ENCODE assay signal across 8 cellular contexts in genomic region chr22:31080164-31080847, GRCh38. TPM values are rescaled to one million over a fixed set of nuclear protein-coding genes. Genes with fewer than 3 reads are reported as not detected.
DNase-seq lines count a peak whose midpoint lies in the region; ATAC-seq and TF ChIP-seq lines count a peak whose summit lies in the region.

No MANE protein-coding gene starts in this region.

- peak overlapping the region; percentile 93 for H3K27ac Mint-ChIP-seq in MCF 10A (ENCODE audit: low read depth, unreplicated experiment)

- no TSS peak for BruUV-seq in MCF 10A (replicated peaks; lab: Mats Ljungman, UMichigan)

- peaks cover 0 to 16% of the 10 kb centered on the region in 2 experiments; a peak in 1 of 3 replicates for H3K36me3 ChIP-seq in HEK293 (ENCODE audit: control insufficient read depth in 2 of 2, insufficient read depth in 1 of 2, low read length in 2 of 2)

- H3K9me3 ChIP-seq in AG04450 (ENCODE audit: control insufficient read depth, insufficient read depth, low read length) = no peaks in the 10 kb centered on the region; the same call in 1 of the 2 replicates
- no peaks in the 10 kb centered on the region for H3K9me3 ChIP-seq in HEK293 (ENCODE audit: control insufficient read depth, insufficient read depth, low read depth, low read length)
- no peaks in the 10 kb centered on the region for H3K9me3 ChIP-seq in mononuclear cell (ENCODE audit: low read depth, low read length)

- no peak for TF ChIP-seq CTCF in AG04450 (IDR thresholded peaks at IDR 0.05; ENCODE audit: low read depth, low read length)
- TF ChIP-seq CTCF in HEK293 (tag by site-specific recombination; IDR thresholded peaks at IDR 0.05) = no peak
- TF ChIP-seq CTCF in MCF 10A (IDR thresholded peaks at IDR 0.05; ENCODE audit: unreplicated experiment) = no peak

- peaks cover 33% of the 10 kb centered on the region for H3K4me1 Mint-ChIP-seq in MCF 10A (ENCODE audit: insufficient read depth, unreplicated experiment)

- H3K4me3 ChIP-seq in AG04450 (ENCODE audit: low read depth, low read length) (peak overlapping the region; percentile 91), HEK293 (ENCODE audit: low read depth, low read length) (peak overlapping the region; percentile 60), mononuclear cell (ENCODE audit: low read length) (peak overlapping the region; percentile 49)

- no peaks in the 10 kb centered on the region for H3K9me3 Mint-ChIP-seq in MCF 10A (ENCODE audit: unreplicated experiment)

- H3K36me3 Mint-ChIP-seq in MCF 10A (ENCODE audit: insufficient read depth, unreplicated experiment) = peaks cover 5% of the 10 kb centered on the region

- peaks cover 3% of the 10 kb centered on the region; the same call in 1 of the 2 replicates for H3K4me1 ChIP-seq in HEK293 (ENCODE audit: control insufficient read depth, insufficient read depth, low read length)
- H3K4me1 ChIP-seq in mononuclear cell (ENCODE audit: insufficient read depth, low read length) = peaks cover 40% of the 10 kb centered on the region

- no peaks in the 10 kb centered on the region for H3K27me3 Mint-ChIP-seq in MCF 10A (ENCODE audit: insufficient read depth, unreplicated experiment)

- peak overlapping the region; percentile 86 for H3K4me3 Mint-ChIP-seq in MCF 10A (ENCODE audit: unreplicated experiment)

- no peak for DNase-seq in AG04450 (ENCODE audit: low read depth, low spot score)
- DNase-seq in MCF 10A (ENCODE audit: unreplicated experiment) = no peak
- DNase-seq in NCI-H187 (lab: John Stamatoyannopoulos, UW) = no peak
- no peak for DNase-seq in activated gamma-delta T cell treated with Interleukin-2 at 50 U/mL for 16 hours
- no peak for DNase-seq in activated effector memory CD4-positive, alpha-beta T cell treated with Interleukin-2 at 50 U/mL for 16 hours

- no peaks in the 10 kb centered on the region for H3K27me3 ChIP-seq in AG04450 (ENCODE audit: control insufficient read depth, insufficient read depth, low read length)
- no peaks in the 10 kb centered on the region for H3K27me3 ChIP-seq in mononuclear cell (ENCODE audit: insufficient read depth, low read length)

- POLR2A ChIA-PET in AG04450 (lab: Yijun Ruan, JAX) = interaction anchor here (0.5 to 6.3 kb wide), 14 partner anchors 9 to 494 kb away, joined by 3 to 94 read pairs (median 5); partner anchors contain the start of genes MORC2, SELENOM and TUG1
- POLR2A ChIA-PET in HEK293 (lab: Yijun Ruan, JAX) = interaction anchor here (0.6 to 1.8 kb wide), 24 partner anchors 8 to 266 kb away, joined by 3 to 29 read pairs (median 4); partner anchors contain the start of genes MORC2, PATZ1, SELENOM and TUG1
- POLR2A ChIA-PET in MCF 10A (lab: Yijun Ruan, JAX) = interaction anchor here (0.6 to 7.7 kb wide), 16 partner anchors 14 to 315 kb away, joined by 3 to 99 read pairs (median 4); partner anchors contain the start of genes LIMK2, MORC2, SELENOM and TUG1

- intact Hi-C loops in MCF 10A (cut with micrococcal nuclease) = loop anchor here (2.0 kb wide), 1 partner anchor 20 kb away; no protein-coding TSS in a partner anchor

- H3K27ac ChIP-seq in AG04450 (ENCODE audit: low read depth, low read length) = peak overlapping the region; percentile 85
- H3K27ac ChIP-seq in HEK293 (ENCODE audit: extremely low read depth, low read depth, low read length) = no peak overlapping the region

- no peak for ATAC-seq in HG03175 (IDR thresholded peaks at IDR 0.05; ENCODE audit: unreplicated experiment)

- CTCF ChIA-PET in AG04450 (lab: Charles Lee) (interaction anchor here (1.0 to 8.6 kb wide), 4 partner anchors 27 to 135 kb away, joined by 3 to 85 read pairs (median 33); partner anchors contain the start of genes MORC2, SELENOM and TUG1), HEK293 (lab: Yijun Ruan, JAX) (interaction anchor here (0.6 to 3.1 kb wide), 6 partner anchors 15 to 134 kb away, joined by 3 to 13 read pairs (median 3); no protein-coding TSS in a partner anchor), MCF 10A (lab: Yijun Ruan, JAX) (interaction anchor here (0.7 to 2.2 kb wide), 3 partner anchors 24 to 111 kb away, joined by 3 to 8 read pairs (median 5); partner anchors contain the start of genes MORC2, SELENOM and TUG1)

TF ChIP-seq in HEK293, 187 proteins besides CTCF, POLR2A, EP300 and RAD21:
- TF ChIP-seq ZNF266 (tag by site-specific recombination; IDR thresholded peaks at IDR 0.05; ENCODE audit: low read depth) (0 out of 2 replicates have a peak, but pooled peaks have one; percentile 12), YY2 (tag by site-specific recombination; IDR thresholded peaks at IDR 0.05) (no peak), ZNF324 (tag by site-specific recombination; IDR thresholded peaks at IDR 0.05) (no peak)

RNA-seq across cellular contexts. Expression of gene SMTN, which starts 0.8 kb away (rescaled TPM):
- 13.2 and 14.1 TPM in 2 replicates for polyA plus RNA-seq in AG04450 (2011; rRNA removed)
- polyA minus RNA-seq in AG04450 (2011; rRNA and poly(A)+ RNA removed) = 13.1 and 13.5 TPM in 2 replicates
- total RNA-seq in MCF 10A (2022) = 69.5 and 80.2 TPM in 2 replicates
- 2.8 TPM for total RNA-seq in mononuclear cell

RNA-seq across cellular contexts. Expression of gene SELENOM, which starts 27.1 kb away (rescaled TPM):
- 89.0 and 153 TPM in 2 replicates for polyA plus RNA-seq in AG04450 (2011; rRNA removed)
- polyA minus RNA-seq in AG04450 (2011; rRNA and poly(A)+ RNA removed) = 76.8 and 85.9 TPM in 2 replicates
- 44.9 and 88.7 TPM in 2 replicates for total RNA-seq in MCF 10A (2022)
- total RNA-seq in mononuclear cell = 14.6 TPM

RNA-seq across cellular contexts. Expression of gene INPP5J, which starts 42.5 kb away (rescaled TPM):
- 0.91 and 0.92 TPM in 2 replicates for polyA plus RNA-seq in AG04450 (2011; rRNA removed)
- polyA minus RNA-seq in AG04450 (2011; rRNA and poly(A)+ RNA removed) = 1.5 and 2.2 TPM in 2 replicates
- 0.61 and 0.66 TPM in 2 replicates for total RNA-seq in MCF 10A (2022)
- total RNA-seq in mononuclear cell = not detected

Comparison
In these comparisons a context has a peak if more than half of its experiments do, and no peak if none do; other contexts are left out.
1. RNA of gene SMTN, which starts 0.8 kb away (total RNA-seq): 69.5 to 80.2 TPM in MCF 10A; 2.8 TPM in mononuclear cell (single experiment); every median in the first group is over 10 times any median in the second.
2. Peak in every context shown above with its lines, with median percentiles within 50 percentile points of each other: H3K4me3 ChIP-seq.